Comparison of ENCODE assay signal across 12 cellular contexts in the genomic region with DNA sequence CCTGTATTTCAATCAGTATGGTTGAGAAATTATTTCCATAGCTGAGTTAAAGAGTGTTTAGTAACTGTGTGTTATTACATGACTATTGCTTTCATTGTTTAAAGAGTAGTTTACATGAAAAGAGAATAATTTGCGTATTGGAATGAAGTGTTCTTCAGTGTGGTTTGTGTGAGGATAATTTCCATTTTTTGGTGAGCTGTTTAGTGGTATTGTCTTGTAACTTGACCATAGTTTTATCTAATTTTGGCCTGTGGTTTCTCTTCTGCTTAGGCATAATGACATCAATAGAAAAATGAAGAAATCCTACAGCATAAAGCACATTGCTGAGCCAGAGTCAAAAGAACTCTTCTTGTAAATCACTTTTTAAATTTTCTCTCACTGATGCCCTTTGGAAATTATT.
DNase-seq lines count a peak whose midpoint lies in the region; ATAC-seq, FAIRE-seq and TF ChIP-seq lines count a peak whose summit lies in the region.
"Had no signal": no experiment of that assay in that cellular context is flagged by ENCODE, and none has a peak within 500 bp of the region (broad histone marks: within the 10 kb centered on the region; RNA-seq: fewer than 3 reads in every experiment).

No MANE protein-coding gene starts in this region.

- H3K27me3 ChIP-seq in brain microvascular endothelial cell (replicated peaks) (no peaks in the 10 kb centered on the region), small intestine (ENCODE audit: control insufficient read depth in 2 of 2, insufficient read depth in 2 of 2, low read length in 2 of 2) (no peaks in the 10 kb centered on the region)

- no peak overlapping the region for H3K4me3 ChIP-seq in brain microvascular endothelial cell (ENCODE audit: low read depth, low read length)
- H3K4me3 ChIP-seq in small intestine (ENCODE audit: low read depth in 1 of 2, low read length in 2 of 2): no peak overlapping the region
- H3K4me3 ChIP-seq: A549 had no signal

- H3K27ac ChIP-seq in brain microvascular endothelial cell: no peak overlapping the region
- no peak overlapping the region for H3K27ac ChIP-seq in small intestine (ENCODE audit: low read depth in 1 of 2, low read length in 1 of 2)
- H3K27ac ChIP-seq: A549 had no signal

- ATAC-seq in GM19351 (IDR thresholded peaks at IDR 0.05; ENCODE audit: unreplicated experiment) (peak; percentile 95), HG03520 (IDR thresholded peaks at IDR 0.05; ENCODE audit: unreplicated experiment) (peak; percentile 43), HG02884 (IDR thresholded peaks at IDR 0.05; ENCODE audit: unreplicated experiment) (no peak), GM18873 (IDR thresholded peaks at IDR 0.05; ENCODE audit: low FRiP score, unreplicated experiment) (no peak)
- ATAC-seq: A549 had no signal

- H3K4me1 ChIP-seq in small intestine (ENCODE audit: control insufficient read depth in 2 of 2, insufficient read depth in 1 of 2, low read depth in 1 of 2, low read length in 1 of 2): no peaks in the 10 kb centered on the region
- H3K4me1 ChIP-seq: A549 had no signal

- in situ Hi-C loops in brain microvascular endothelial cell (cut with HindIII; ENCODE audit: low pct_ligation_motif_present, low sequenced_read_pairs): no loop called here

- no peak for FAIRE-seq in small intestine (lab: Jason Lieb, UNC)

- TF ChIP-seq CTCF in AG09319 (IDR thresholded peaks at IDR 0.05; ENCODE audit: low read depth, low read length) (no peak), brain microvascular endothelial cell (IDR thresholded peaks at IDR 0.05; ENCODE audit: low read depth, low read length, missing control alignments) (no peak)

- 83 to 85% (median 83%) methylated on average over 1 of the region's 1 CpG for WGBS in small intestine, 3 donors

- H3K36me3 ChIP-seq in brain microvascular endothelial cell (replicated peaks) (no peaks in the 10 kb centered on the region), small intestine (ENCODE audit: control insufficient read depth in 2 of 2, insufficient read depth in 2 of 2, low read length in 2 of 2) (peaks cover 0 to 2% of the 10 kb centered on the region in 2 donors)

- H3K9me3 ChIP-seq in small intestine (ENCODE audit: control insufficient read depth, low read depth): no peaks in the 10 kb centered on the region
- H3K9me3 ChIP-seq: A549 had no signal

- DNase-seq in AG09319 (ENCODE audit: extremely low read depth, low read depth): peak; percentile 52
- DNase-seq in brain microvascular endothelial cell: peak; percentile 17
- DNase-seq in small intestine: no peak
- DNase-seq in central memory CD4-positive, alpha-beta T cell: no peak
- DNase-seq: activated naive CD4-positive, alpha-beta T cell; mesendoderm; NCI-H226 had no signal

Comparison
In these comparisons a context has a peak if more than half of its experiments do, and no peak if none do; other contexts are left out.
1. DNase-seq: peak in AG09319 (single experiment) and brain microvascular endothelial cell (single experiment); none in small intestine (single experiment) and central memory CD4-positive, alpha-beta T cell (single experiment).
2. ATAC-seq: peak in GM19351 (single experiment) and HG03520 (single experiment); none in HG02884 (single experiment) and GM18873 (single experiment).